Comparison of ENCODE assay signal across 3 cellular contexts in genomic region chr12:110518014-110518413, GRCh38. TPM values are rescaled to one million over a fixed set of nuclear protein-coding genes. Genes with fewer than 3 reads are reported as not detected.
DNase-seq lines count a peak whose midpoint lies in the region; ATAC-seq, FAIRE-seq and TF ChIP-seq lines count a peak whose summit lies in the region.
"Not testable (repeated sequence)": the region's sequence is repeated elsewhere in the genome, so short reads cannot be mapped to it uniquely, and the experiment has no call there.

No MANE protein-coding gene starts in this region.

- intact Hi-C loops in K562 (cut with micrococcal nuclease); HepG2 (cut with micrococcal nuclease; ENCODE audit: unreplicated experiment): not testable (repeated sequence)

- not testable (repeated sequence) for H2AFZ ChIP-seq in K562 (ENCODE audit: low read depth, low read length); HepG2 (ENCODE audit: low read length)

- H3K36me3 ChIP-seq in HEK293 (ENCODE audit: control insufficient read depth in 2 of 2, insufficient read depth in 1 of 2, low read length in 2 of 2); K562 (ENCODE audit: control insufficient read depth, insufficient read depth, low read length); HepG2 (replicated peaks in 1 of 2; ENCODE audit: control insufficient read depth in 1 of 2, insufficient read depth in 2 of 2, low read length in 2 of 2): not testable (repeated sequence)

- not testable (repeated sequence) for H3K9ac ChIP-seq in K562 (ENCODE audit: insufficient read depth in 1 of 2, low read depth in 2 of 2, low read length in 2 of 2); HepG2 (ENCODE audit: insufficient read depth, low read depth, low read length)

- CTCF ChIA-PET in HEK293 (lab: Yijun Ruan, JAX), result interaction anchor here (0.7 kb wide), 1 partner anchor 83 kb away, joined by 3 read pairs; no protein-coding TSS in a partner anchor
- CTCF ChIA-PET in K562 (lab: Yijun Ruan, JAX; ENCODE audit: low intra/inter-chr PET ratio); HepG2 (lab: Yijun Ruan, JAX; ENCODE audit: low intra/inter-chr PET ratio, low total read pairs): not testable (repeated sequence)

- H3K9me3 ChIP-seq in HEK293 (ENCODE audit: control insufficient read depth, insufficient read depth, low read depth, low read length); K562 (replicated peaks; ENCODE audit: control insufficient read depth, insufficient read depth, low read depth, low read length); HepG2 (ENCODE audit: low read length): not testable (repeated sequence)

- TF ChIP-seq CTCF in HEK293 (tag by site-specific recombination; IDR thresholded peaks at IDR 0.05); K562 (IDR thresholded peaks at IDR 0.05 in 2 of 3, conservative IDR thresholded peaks at IDR 0.05 in 1 of 3; ENCODE audit: insufficient read depth in 2 of 3, low read depth in 1 of 3, low read length in 3 of 3); HepG2 (CRISPR knock-in tag; IDR thresholded peaks at IDR 0.05): not testable (repeated sequence)

- ATAC-seq in K562, HepG2: not testable (repeated sequence)

- not testable (repeated sequence) for H3K4me3 ChIP-seq in HEK293 (ENCODE audit: low read depth, low read length); K562; HepG2 (replicated peaks in 1 of 3; ENCODE audit: insufficient read depth in 1 of 3, low read depth in 2 of 3, low read length in 3 of 3)

- not testable (repeated sequence) for H3K9me1 ChIP-seq in K562 (ENCODE audit: control insufficient read depth, insufficient read depth, low read length)

- H3K79me2 ChIP-seq in K562 (ENCODE audit: control insufficient read depth, insufficient read depth, low read length); HepG2 (ENCODE audit: insufficient read depth, low read length): not testable (repeated sequence)

- H3K4me2 ChIP-seq in K562 (ENCODE audit: insufficient read depth, low read length); HepG2 (ENCODE audit: low read depth, low read length): not testable (repeated sequence)

- not testable (repeated sequence) for TF ChIP-seq EP300 in K562 (IDR thresholded peaks at IDR 0.05; ENCODE audit: low read length); HepG2 (IDR thresholded peaks at IDR 0.05; ENCODE audit: low read depth in 2 of 2, low read length in 2 of 2); HepG2 (CRISPR knock-in tag; IDR thresholded peaks at IDR 0.05; ENCODE audit: borderline replicate concordance)

- DNase-seq in K562 (ENCODE audit: extremely low read depth in 1 of 4, low spot score in 3 of 4); HepG2 (ENCODE audit: low spot score): not testable (repeated sequence)

- BruUV-seq in K562 (replicated peaks; lab: Mats Ljungman, UMichigan); HepG2 (replicated peaks; lab: Mats Ljungman, UMichigan): not testable (repeated sequence)

- H3K4me1 ChIP-seq in HEK293 (ENCODE audit: control insufficient read depth, insufficient read depth, low read length); K562 (replicated peaks in 1 of 2; ENCODE audit: control insufficient read depth in 2 of 2, insufficient read depth in 2 of 2, low read length in 2 of 2); HepG2 (ENCODE audit: insufficient read depth, low read length): not testable (repeated sequence)

- not testable (repeated sequence) for FAIRE-seq in K562 (lab: Jason Lieb, UNC); HepG2 (lab: Jason Lieb, UNC)

- TF ChIP-seq RAD21 in K562 (CRISPR knock-in tag; conservative IDR thresholded peaks at IDR 0.05 in 1 of 2, IDR thresholded peaks at IDR 0.05 in 1 of 2); HepG2 (CRISPR knock-in tag; IDR thresholded peaks at IDR 0.05): not testable (repeated sequence)

- TF ChIP-seq POLR2A in K562 (conservative IDR thresholded peaks at IDR 0.05); HepG2 (IDR thresholded peaks at IDR 0.05; ENCODE audit: insufficient read depth in 1 of 2, low read depth in 2 of 2, low read length in 2 of 2): not testable (repeated sequence)

- not testable (repeated sequence) for H4K20me1 ChIP-seq in K562 (replicated peaks; ENCODE audit: control insufficient read depth, insufficient read depth, low read length); HepG2 (ENCODE audit: insufficient read depth, low read length)

- WGBS in K562 (ENCODE audit: insufficient coverage, low coverage, missing lambda C conversion rate), result 44% methylated on average over 5 of the region's 8 CpGs
- 55% methylated on average over 8 of the region's 8 CpGs for WGBS in HepG2 (ENCODE audit: low lambda C conversion rate)

- in situ Hi-C loops in K562 (cut with MboI); HepG2 (cut with HindIII; ENCODE audit: extremely low pct_ligation_motif_present, low pct_unique_long_range_greater_than_20kb): not testable (repeated sequence)

- H3K27me3 ChIP-seq in K562 (ENCODE audit: control insufficient read depth in 2 of 2, insufficient read depth in 2 of 2, low read length in 2 of 2); HepG2 (ENCODE audit: control insufficient read depth in 1 of 2, insufficient read depth in 2 of 2, low read length in 2 of 2): not testable (repeated sequence)

- not testable (repeated sequence) for H3K27ac ChIP-seq in HEK293 (ENCODE audit: extremely low read depth, low read depth, low read length); K562 (ENCODE audit: extremely low read depth, low read depth, low read length); HepG2 (ENCODE audit: extremely low read length, insufficient read depth, low read length)

- POLR2A ChIA-PET in HEK293 (lab: Yijun Ruan, JAX); K562 (lab: Yijun Ruan, JAX): not testable (repeated sequence)
- POLR2A ChIA-PET in HepG2 (lab: Yijun Ruan, JAX), result interaction anchor here (0.6 kb wide), 1 partner anchor 87 kb away, joined by 4 read pairs; no protein-coding TSS in a partner anchor

RNA-seq across cellular contexts. Expression of gene RAD9B, which starts 15.9 kb away (rescaled TPM):
- total RNA-seq in K562 (2011; cell fraction: chromatin; rRNA removed; ENCODE audit: low replicate concordance), result 0.28 and 0.79 TPM in 2 replicates
- total RNA-seq in K562 (2011; cell fraction: nucleolus; rRNA removed), result 0.13 and 0.17 TPM in 2 replicates
- total RNA-seq in K562 (2011; cell fraction: nucleoplasm; rRNA removed), result 0.29 and 0.69 TPM in 2 replicates
- total RNA-seq in K562 (2014; rRNA removed) (0.05 and 0.69 TPM in 2 replicates), K562 (2014; rRNA removed; fragmentation: Illumina TruSeq; extraction: Trizol) (0.65 and 0.80 TPM in 2 replicates), K562 (2015; rRNA removed; fragmentation: Illumina TruSeq; extraction: Trizol) (0.43 and 0.64 TPM in 2 replicates), K562 (2021) (0.31 and 0.51 TPM in 2 replicates), HepG2 (2016; rRNA removed; fragmentation: Illumina TruSeq; extraction: Trizol) (0.38 TPM in 2 replicates)
- polyA plus RNA-seq in K562 (2011; rRNA removed) (0.24 and 0.42 TPM in 2 replicates), K562 (2014; fragmentation: Illumina TruSeq; extraction: Trizol) (0.28 and 0.43 TPM in 2 replicates), K562 (2014; fragmentation: Nextera tagmentation; extraction: Ambion mirVana) (under 1 TPM; 0.49 to 0.83 TPM), K562 (2014; rRNA removed) (0.31 and 0.32 TPM in 2 replicates), HepG2 (2011; rRNA removed) (0.05 and 0.10 TPM in 2 replicates)
- 0.28 and 0.34 TPM in 2 replicates for polyA plus RNA-seq in K562 (2011; cell fraction: cytosol; rRNA removed)
- polyA plus RNA-seq in K562 (2011; cell fraction: nucleus; rRNA removed), result 0.20 and 0.73 TPM in 2 replicates
- polyA plus RNA-seq in K562 (2012), result 0.34 and 1.2 TPM in 2 replicates
- 0.14 and 2.3 TPM in 2 replicates for polyA minus RNA-seq in K562 (2011; rRNA and poly(A)+ RNA removed)
- polyA minus RNA-seq in K562 (2011; cell fraction: cytosol; rRNA and poly(A)+ RNA removed), result not detected in 2 replicates
- polyA minus RNA-seq in K562 (2011; cell fraction: nucleus; rRNA and poly(A)+ RNA removed), result not detected in 2 replicates
- 0.44 TPM in 1 of 2 replicates, not detected in the other for total RNA-seq in HepG2 (2016; cell fraction: cytosol; rRNA removed; fragmentation: Illumina TruSeq; extraction: Trizol; ENCODE audit: low read depth)
- total RNA-seq in HepG2 (2016; cell fraction: insoluble cytoplasmic fraction; rRNA removed; fragmentation: Illumina TruSeq; extraction: Trizol), result 0.27 and 0.28 TPM in 2 replicates
- 0.19 TPM in 1 of 2 replicates, not detected in the other for total RNA-seq in HepG2 (2016; cell fraction: membrane; rRNA removed; fragmentation: Illumina TruSeq; extraction: Trizol)
- total RNA-seq in HepG2 (2016; cell fraction: nucleus; rRNA removed; fragmentation: Illumina TruSeq; extraction: Trizol), result not detected in 2 replicates
- 0.03 and 0.04 TPM in 2 replicates for polyA plus RNA-seq in HepG2 (2011; cell fraction: cytosol; rRNA removed)
- 0.09 TPM in 1 of 2 replicates, not detected in the other for polyA plus RNA-seq in HepG2 (2011; cell fraction: nucleus; rRNA removed)
- 0.12 and 0.27 TPM in 2 replicates for polyA plus RNA-seq in HepG2 (2012)
- 0.06 TPM in 1 of 2 replicates, not detected in the other for polyA plus RNA-seq in HepG2 (2016; cell fraction: cytosol; fragmentation: Illumina TruSeq; extraction: Trizol; ENCODE audit: low read depth)
- polyA plus RNA-seq in HepG2 (2016; cell fraction: insoluble cytoplasmic fraction; fragmentation: Illumina TruSeq; extraction: Trizol; ENCODE audit: low read depth), result 0.16 and 0.24 TPM in 2 replicates
- 0.07 and 0.17 TPM in 2 replicates for polyA plus RNA-seq in HepG2 (2016; cell fraction: membrane; fragmentation: Illumina TruSeq; extraction: Trizol; ENCODE audit: low read depth)
- polyA plus RNA-seq in HepG2 (2016; cell fraction: nucleus; fragmentation: Illumina TruSeq; extraction: Trizol; ENCODE audit: insufficient read depth, low read depth), result 0.25 TPM in 1 of 2 replicates, not detected in the other
- 0.37 TPM in 1 of 2 replicates, not detected in the other for polyA minus RNA-seq in HepG2 (2011; rRNA and poly(A)+ RNA removed; ENCODE audit: low replicate concordance)
- polyA minus RNA-seq in HepG2 (2011; cell fraction: cytosol; rRNA and poly(A)+ RNA removed), result not detected in 2 replicates
- polyA minus RNA-seq in HepG2 (2011; cell fraction: nucleus; rRNA and poly(A)+ RNA removed), result 0.12 and 0.26 TPM in 2 replicates

RNA-seq across cellular contexts. Expression of gene VPS29, which starts 16.1 kb away (rescaled TPM):
- 69.7 and 167 TPM in 2 replicates for total RNA-seq in K562 (2011; cell fraction: chromatin; rRNA removed; ENCODE audit: low replicate concordance)
- 43.2 and 47.9 TPM in 2 replicates for total RNA-seq in K562 (2011; cell fraction: nucleolus; rRNA removed)
- total RNA-seq in K562 (2011; cell fraction: nucleoplasm; rRNA removed), result 103 and 144 TPM in 2 replicates
- total RNA-seq in K562 (2014; rRNA removed), result 69.6 and 85.8 TPM in 2 replicates
- 166 and 190 TPM in 2 replicates for total RNA-seq in K562 (2014; rRNA removed; fragmentation: Illumina TruSeq; extraction: Trizol)
- total RNA-seq in K562 (2015; rRNA removed; fragmentation: Illumina TruSeq; extraction: Trizol), result 143 and 162 TPM in 2 replicates
- total RNA-seq in K562 (2021), result 117 and 125 TPM in 2 replicates
- polyA plus RNA-seq in K562 (2011; rRNA removed), result 218 and 272 TPM in 2 replicates
- polyA plus RNA-seq in K562 (2011; cell fraction: cytosol; rRNA removed), result 70.1 and 115 TPM in 2 replicates
- 72.2 and 128 TPM in 2 replicates for polyA plus RNA-seq in K562 (2011; cell fraction: nucleus; rRNA removed)
- 163 and 172 TPM in 2 replicates for polyA plus RNA-seq in K562 (2012)
- 225 and 273 TPM in 2 replicates for polyA plus RNA-seq in K562 (2014; fragmentation: Illumina TruSeq; extraction: Trizol)
- polyA plus RNA-seq in K562 (2014; fragmentation: Nextera tagmentation; extraction: Ambion mirVana), result 100 to 1,000 TPM; 550 to 638 TPM
- 269 and 342 TPM in 2 replicates for polyA plus RNA-seq in K562 (2014; rRNA removed)
- 126 and 146 TPM in 2 replicates for polyA minus RNA-seq in K562 (2011; rRNA and poly(A)+ RNA removed)
- polyA minus RNA-seq in K562 (2011; cell fraction: cytosol; rRNA and poly(A)+ RNA removed), result 33.7 and 46.7 TPM in 2 replicates
- 29.8 and 58.5 TPM in 2 replicates for polyA minus RNA-seq in K562 (2011; cell fraction: nucleus; rRNA and poly(A)+ RNA removed)
- 107 and 161 TPM in 2 replicates for total RNA-seq in HepG2 (2016; rRNA removed; fragmentation: Illumina TruSeq; extraction: Trizol)
- 34.7 and 38.8 TPM in 2 replicates for total RNA-seq in HepG2 (2016; cell fraction: cytosol; rRNA removed; fragmentation: Illumina TruSeq; extraction: Trizol; ENCODE audit: low read depth)
- total RNA-seq in HepG2 (2016; cell fraction: insoluble cytoplasmic fraction; rRNA removed; fragmentation: Illumina TruSeq; extraction: Trizol), result 112 and 168 TPM in 2 replicates
- total RNA-seq in HepG2 (2016; cell fraction: membrane; rRNA removed; fragmentation: Illumina TruSeq; extraction: Trizol), result 44.9 and 45.0 TPM in 2 replicates
- 50.0 and 57.0 TPM in 2 replicates for total RNA-seq in HepG2 (2016; cell fraction: nucleus; rRNA removed; fragmentation: Illumina TruSeq; extraction: Trizol)
- 100 and 114 TPM in 2 replicates for polyA plus RNA-seq in HepG2 (2011; rRNA removed)
- polyA plus RNA-seq in HepG2 (2011; cell fraction: cytosol; rRNA removed), result 58.3 and 73.6 TPM in 2 replicates
- 45.3 and 65.3 TPM in 2 replicates for polyA plus RNA-seq in HepG2 (2011; cell fraction: nucleus; rRNA removed)
- polyA plus RNA-seq in HepG2 (2012), result 84.2 and 88.0 TPM in 2 replicates
- 49.4 and 58.6 TPM in 2 replicates for polyA plus RNA-seq in HepG2 (2016; cell fraction: cytosol; fragmentation: Illumina TruSeq; extraction: Trizol; ENCODE audit: low read depth)
- 175 and 205 TPM in 2 replicates for polyA plus RNA-seq in HepG2 (2016; cell fraction: insoluble cytoplasmic fraction; fragmentation: Illumina TruSeq; extraction: Trizol; ENCODE audit: low read depth)
- 42.2 and 44.9 TPM in 2 replicates for polyA plus RNA-seq in HepG2 (2016; cell fraction: membrane; fragmentation: Illumina TruSeq; extraction: Trizol; ENCODE audit: low read depth)
- polyA plus RNA-seq in HepG2 (2016; cell fraction: nucleus; fragmentation: Illumina TruSeq; extraction: Trizol; ENCODE audit: insufficient read depth, low read depth), result 141 and 142 TPM in 2 replicates
- polyA minus RNA-seq in HepG2 (2011; rRNA and poly(A)+ RNA removed; ENCODE audit: low replicate concordance), result 14.3 and 39.7 TPM in 2 replicates
- polyA minus RNA-seq in HepG2 (2011; cell fraction: cytosol; rRNA and poly(A)+ RNA removed), result 17.8 and 23.5 TPM in 2 replicates
- polyA minus RNA-seq in HepG2 (2011; cell fraction: nucleus; rRNA and poly(A)+ RNA removed), result 38.6 and 50.0 TPM in 2 replicates

RNA-seq across cellular contexts. Expression of gene FAM216A, which starts 49.4 kb away (rescaled TPM):
- total RNA-seq in K562 (2011; cell fraction: chromatin; rRNA removed; ENCODE audit: low replicate concordance), result 25.6 and 32.2 TPM in 2 replicates
- 23.2 and 25.2 TPM in 2 replicates for total RNA-seq in K562 (2011; cell fraction: nucleolus; rRNA removed)
- 27.7 and 36.1 TPM in 2 replicates for total RNA-seq in K562 (2011; cell fraction: nucleoplasm; rRNA removed)
- total RNA-seq in K562 (2014; rRNA removed), result 44.6 and 48.5 TPM in 2 replicates
- 58.8 and 61.0 TPM in 2 replicates for total RNA-seq in K562 (2014; rRNA removed; fragmentation: Illumina TruSeq; extraction: Trizol)
- 39.9 and 42.2 TPM in 2 replicates for total RNA-seq in K562 (2015; rRNA removed; fragmentation: Illumina TruSeq; extraction: Trizol)
- total RNA-seq in K562 (2021), result 30.0 and 30.1 TPM in 2 replicates
- 78.0 and 96.9 TPM in 2 replicates for polyA plus RNA-seq in K562 (2011; rRNA removed)
- 52.4 and 52.9 TPM in 2 replicates for polyA plus RNA-seq in K562 (2011; cell fraction: cytosol; rRNA removed)
- polyA plus RNA-seq in K562 (2011; cell fraction: nucleus; rRNA removed), result 53.9 and 56.3 TPM in 2 replicates
- polyA plus RNA-seq in K562 (2012), result 24.2 and 37.7 TPM in 2 replicates
- 38.5 and 50.0 TPM in 2 replicates for polyA plus RNA-seq in K562 (2014; fragmentation: Illumina TruSeq; extraction: Trizol)
- polyA plus RNA-seq in K562 (2014; fragmentation: Nextera tagmentation; extraction: Ambion mirVana), result 10 to 100 TPM; 17.2 to 30.1 TPM
- 61.6 and 66.0 TPM in 2 replicates for polyA plus RNA-seq in K562 (2014; rRNA removed)
- polyA minus RNA-seq in K562 (2011; rRNA and poly(A)+ RNA removed), result 38.0 and 39.3 TPM in 2 replicates
- polyA minus RNA-seq in K562 (2011; cell fraction: cytosol; rRNA and poly(A)+ RNA removed), result 21.1 and 23.6 TPM in 2 replicates
- 22.1 and 31.5 TPM in 2 replicates for polyA minus RNA-seq in K562 (2011; cell fraction: nucleus; rRNA and poly(A)+ RNA removed)
- total RNA-seq in HepG2 (2016; rRNA removed; fragmentation: Illumina TruSeq; extraction: Trizol), result 19.4 and 20.3 TPM in 2 replicates
- 15.2 and 19.2 TPM in 2 replicates for total RNA-seq in HepG2 (2016; cell fraction: cytosol; rRNA removed; fragmentation: Illumina TruSeq; extraction: Trizol; ENCODE audit: low read depth)
- total RNA-seq in HepG2 (2016; cell fraction: insoluble cytoplasmic fraction; rRNA removed; fragmentation: Illumina TruSeq; extraction: Trizol), result 19.5 and 21.9 TPM in 2 replicates
- 8.0 and 9.8 TPM in 2 replicates for total RNA-seq in HepG2 (2016; cell fraction: membrane; rRNA removed; fragmentation: Illumina TruSeq; extraction: Trizol)
- total RNA-seq in HepG2 (2016; cell fraction: nucleus; rRNA removed; fragmentation: Illumina TruSeq; extraction: Trizol), result 9.2 and 11.8 TPM in 2 replicates
- 26.9 and 31.2 TPM in 2 replicates for polyA plus RNA-seq in HepG2 (2011; rRNA removed)
- 21.4 and 24.9 TPM in 2 replicates for polyA plus RNA-seq in HepG2 (2011; cell fraction: cytosol; rRNA removed)
- 18.2 and 18.7 TPM in 2 replicates for polyA plus RNA-seq in HepG2 (2011; cell fraction: nucleus; rRNA removed)
- 15.3 and 18.9 TPM in 2 replicates for polyA plus RNA-seq in HepG2 (2012)
- 2.7 and 3.4 TPM in 2 replicates for polyA plus RNA-seq in HepG2 (2016; cell fraction: cytosol; fragmentation: Illumina TruSeq; extraction: Trizol; ENCODE audit: low read depth)
- 22.7 and 22.9 TPM in 2 replicates for polyA plus RNA-seq in HepG2 (2016; cell fraction: insoluble cytoplasmic fraction; fragmentation: Illumina TruSeq; extraction: Trizol; ENCODE audit: low read depth)
- polyA plus RNA-seq in HepG2 (2016; cell fraction: membrane; fragmentation: Illumina TruSeq; extraction: Trizol; ENCODE audit: low read depth), result 4.1 and 6.1 TPM in 2 replicates
- polyA plus RNA-seq in HepG2 (2016; cell fraction: nucleus; fragmentation: Illumina TruSeq; extraction: Trizol; ENCODE audit: insufficient read depth, low read depth), result 16.8 and 18.7 TPM in 2 replicates
- 16.3 and 32.2 TPM in 2 replicates for polyA minus RNA-seq in HepG2 (2011; rRNA and poly(A)+ RNA removed; ENCODE audit: low replicate concordance)
- polyA minus RNA-seq in HepG2 (2011; cell fraction: cytosol; rRNA and poly(A)+ RNA removed), result 9.6 and 10.2 TPM in 2 replicates
- polyA minus RNA-seq in HepG2 (2011; cell fraction: nucleus; rRNA and poly(A)+ RNA removed), result 20.1 and 21.0 TPM in 2 replicates

RNA-seq across cellular contexts. Expression of gene GPN3, which starts 50.0 kb away (rescaled TPM):
- 16.0 and 19.8 TPM in 2 replicates for total RNA-seq in K562 (2011; cell fraction: chromatin; rRNA removed; ENCODE audit: low replicate concordance)
- 9.7 and 11.7 TPM in 2 replicates for total RNA-seq in K562 (2011; cell fraction: nucleolus; rRNA removed)
- 21.8 and 23.8 TPM in 2 replicates for total RNA-seq in K562 (2011; cell fraction: nucleoplasm; rRNA removed)
- total RNA-seq in K562 (2014; rRNA removed), result 33.2 and 35.8 TPM in 2 replicates
- 65.6 and 70.8 TPM in 2 replicates for total RNA-seq in K562 (2014; rRNA removed; fragmentation: Illumina TruSeq; extraction: Trizol)
- 51.4 and 55.5 TPM in 2 replicates for total RNA-seq in K562 (2015; rRNA removed; fragmentation: Illumina TruSeq; extraction: Trizol)
- total RNA-seq in K562 (2021), result 59.6 and 64.2 TPM in 2 replicates
- 54.3 and 92.3 TPM in 2 replicates for polyA plus RNA-seq in K562 (2011; rRNA removed)
- 32.3 and 92.3 TPM in 2 replicates for polyA plus RNA-seq in K562 (2011; cell fraction: cytosol; rRNA removed)
- polyA plus RNA-seq in K562 (2011; cell fraction: nucleus; rRNA removed), result 14.6 and 29.3 TPM in 2 replicates
- 36.9 and 61.6 TPM in 2 replicates for polyA plus RNA-seq in K562 (2012)
- polyA plus RNA-seq in K562 (2014; fragmentation: Illumina TruSeq; extraction: Trizol), result 55.7 and 57.1 TPM in 2 replicates
- polyA plus RNA-seq in K562 (2014; fragmentation: Nextera tagmentation; extraction: Ambion mirVana), result 100 to 1,000 TPM; 105 to 123 TPM
- 43.8 and 48.3 TPM in 2 replicates for polyA plus RNA-seq in K562 (2014; rRNA removed)
- polyA minus RNA-seq in K562 (2011; rRNA and poly(A)+ RNA removed), result 73.8 and 103 TPM in 2 replicates
- polyA minus RNA-seq in K562 (2011; cell fraction: cytosol; rRNA and poly(A)+ RNA removed), result 20.8 and 31.5 TPM in 2 replicates
- 9.2 and 22.0 TPM in 2 replicates for polyA minus RNA-seq in K562 (2011; cell fraction: nucleus; rRNA and poly(A)+ RNA removed)
- total RNA-seq in HepG2 (2016; rRNA removed; fragmentation: Illumina TruSeq; extraction: Trizol), result 29.5 and 41.4 TPM in 2 replicates
- total RNA-seq in HepG2 (2016; cell fraction: cytosol; rRNA removed; fragmentation: Illumina TruSeq; extraction: Trizol; ENCODE audit: low read depth), result 5.9 and 7.1 TPM in 2 replicates
- total RNA-seq in HepG2 (2016; cell fraction: insoluble cytoplasmic fraction; rRNA removed; fragmentation: Illumina TruSeq; extraction: Trizol), result 27.6 and 45.7 TPM in 2 replicates
- total RNA-seq in HepG2 (2016; cell fraction: membrane; rRNA removed; fragmentation: Illumina TruSeq; extraction: Trizol), result 11.7 and 13.4 TPM in 2 replicates
- 11.3 and 13.6 TPM in 2 replicates for total RNA-seq in HepG2 (2016; cell fraction: nucleus; rRNA removed; fragmentation: Illumina TruSeq; extraction: Trizol)
- 15.7 and 28.7 TPM in 2 replicates for polyA plus RNA-seq in HepG2 (2011; rRNA removed)
- polyA plus RNA-seq in HepG2 (2011; cell fraction: cytosol; rRNA removed), result 16.6 and 23.7 TPM in 2 replicates
- polyA plus RNA-seq in HepG2 (2011; cell fraction: nucleus; rRNA removed), result 3.1 and 4.0 TPM in 2 replicates
- polyA plus RNA-seq in HepG2 (2012), result 16.0 and 21.5 TPM in 2 replicates
- polyA plus RNA-seq in HepG2 (2016; cell fraction: cytosol; fragmentation: Illumina TruSeq; extraction: Trizol; ENCODE audit: low read depth), result 5.8 and 6.3 TPM in 2 replicates
- polyA plus RNA-seq in HepG2 (2016; cell fraction: insoluble cytoplasmic fraction; fragmentation: Illumina TruSeq; extraction: Trizol; ENCODE audit: low read depth), result 41.0 and 48.7 TPM in 2 replicates
- 8.6 and 10.1 TPM in 2 replicates for polyA plus RNA-seq in HepG2 (2016; cell fraction: membrane; fragmentation: Illumina TruSeq; extraction: Trizol; ENCODE audit: low read depth)
- 20.1 and 22.8 TPM in 2 replicates for polyA plus RNA-seq in HepG2 (2016; cell fraction: nucleus; fragmentation: Illumina TruSeq; extraction: Trizol; ENCODE audit: insufficient read depth, low read depth)
- polyA minus RNA-seq in HepG2 (2011; rRNA and poly(A)+ RNA removed; ENCODE audit: low replicate concordance), result 15.6 and 33.6 TPM in 2 replicates
- polyA minus RNA-seq in HepG2 (2011; cell fraction: cytosol; rRNA and poly(A)+ RNA removed), result 15.4 and 16.1 TPM in 2 replicates
- 4.2 and 7.6 TPM in 2 replicates for polyA minus RNA-seq in HepG2 (2011; cell fraction: nucleus; rRNA and poly(A)+ RNA removed)
